ENCODE assay signal across 24 cellular contexts in the genomic region with DNA sequence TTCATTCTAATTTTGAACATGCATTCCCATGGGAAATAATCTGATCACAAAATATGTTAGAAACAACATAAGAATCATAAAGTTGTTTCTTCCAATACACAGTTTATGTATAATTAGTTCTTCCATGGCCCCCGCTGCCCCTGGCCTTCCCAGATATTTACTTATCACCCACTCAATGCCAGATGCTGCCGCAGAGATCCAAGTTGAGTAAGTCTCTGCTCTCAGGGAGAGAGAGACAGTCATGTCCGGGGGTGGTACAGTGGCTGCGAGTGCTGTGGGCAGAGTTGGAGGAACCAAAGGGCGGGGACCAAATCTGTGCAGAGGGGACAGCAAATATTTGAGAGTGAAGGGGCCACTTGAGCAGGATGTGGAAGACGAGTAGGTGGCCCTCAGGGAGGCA. TPM values are rescaled to one million over a fixed set of nuclear protein-coding genes. Genes with fewer than 3 reads are reported as not detected.
DNase-seq lines count a peak whose midpoint lies in the region; ATAC-seq and TF ChIP-seq lines count a peak whose summit lies in the region.
"Had no signal": no experiment of that assay in that cellular context is flagged by ENCODE, and none has a peak within 500 bp of the region (broad histone marks: within the 10 kb centered on the region; RNA-seq: fewer than 3 reads in every experiment).

No MANE protein-coding gene starts in this region.

- H3K79me1 ChIP-seq in IMR-90 (ENCODE audit: low read depth in 1 of 2, low read length in 2 of 2) = no peaks in the 10 kb centered on the region

- no peak overlapping the region for H3K27ac Mint-ChIP-seq in activated naive CD8-positive, alpha-beta T cell treated with anti-CD3 and anti-CD28 coated beads, Interleukin-2, amount 50 U/mL, for 24 hours
- H3K27ac Mint-ChIP-seq: activated CD8-positive, alpha-beta memory T cell treated with anti-CD3 and anti-CD28 coated beads, Interleukin-2, amount 10 ng/mL, durations not matched to agents 7 days and 5 days; activated naive CD8-positive, alpha-beta T cell treated with anti-CD3 and anti-CD28 coated beads for 36 hours; T-cell had no signal

- no peak overlapping the region for H3K4ac ChIP-seq in IMR-90 (ENCODE audit: low read depth, low read length)

- H3K4me1 Mint-ChIP-seq in activated naive CD8-positive, alpha-beta T cell treated with anti-CD3 and anti-CD28 coated beads, Interleukin-2, amount 50 U/mL, for 24 hours = no peaks in the 10 kb centered on the region
- H3K4me1 Mint-ChIP-seq: activated CD8-positive, alpha-beta memory T cell treated with anti-CD3 and anti-CD28 coated beads, Interleukin-2, amount 10 ng/mL, durations not matched to agents 7 days and 5 days had no signal

- peaks cover 2% of the 10 kb centered on the region; the same call in 1 of the 2 replicates for H3K4me1 ChIP-seq in IMR-90 (ENCODE audit: control insufficient read depth, insufficient read depth, low read length)
- peaks cover 14% of the 10 kb centered on the region for H3K4me1 ChIP-seq in osteoblast (ENCODE audit: insufficient read depth, low read length)
- no peaks in the 10 kb centered on the region for H3K4me1 ChIP-seq in gastrocnemius medialis
- H3K4me1 ChIP-seq: left ventricle myocardium inferior had no signal

- H3K9me1 ChIP-seq in IMR-90 (ENCODE audit: insufficient read depth, low read length) = 0 out of 2 replicates have a peak, but pooled peaks cover 5% of the 10 kb centered on the region

- H3K9ac ChIP-seq in IMR-90 (ENCODE audit: low read depth, low read length) = no peak overlapping the region
- H3K9ac ChIP-seq: parathyroid adenoma had no signal

- no peaks in the 10 kb centered on the region for H3K36me3 Mint-ChIP-seq in activated naive CD8-positive, alpha-beta T cell treated with anti-CD3 and anti-CD28 coated beads, Interleukin-2, amount 50 U/mL, for 24 hours (ENCODE audit: low read depth)
- H3K36me3 Mint-ChIP-seq: activated CD8-positive, alpha-beta memory T cell treated with anti-CD3 and anti-CD28 coated beads, Interleukin-2, amount 10 ng/mL, durations not matched to agents 7 days and 5 days; activated naive CD8-positive, alpha-beta T cell treated with anti-CD3 and anti-CD28 coated beads for 36 hours; T-cell had no signal

- dilution Hi-C loops in IMR-90 (cut with HindIII; ENCODE audit: low sequenced_read_pairs, unreplicated experiment) = no loop called here

- TF ChIP-seq CTCF in BJ (IDR thresholded peaks at IDR 0.05; ENCODE audit: insufficient read depth, low read depth, low read length) (no peak), IMR-90 (conservative IDR thresholded peaks at IDR 0.05; ENCODE audit: low read depth, low read length) (no peak), fibroblast of mammary gland (conservative IDR thresholded peaks at IDR 0.05; ENCODE audit: control insufficient read depth, insufficient read depth, low read depth, low read length) (no peak), osteoblast (IDR thresholded peaks at IDR 0.05; ENCODE audit: extremely low read depth, low read depth, low read length) (no peak), gastrocnemius medialis (IDR thresholded peaks at IDR 0.05 in 4 of 5, conservative IDR thresholded peaks at IDR 0.05 in 1 of 5) (no peak)

- H4K91ac ChIP-seq in IMR-90 (ENCODE audit: insufficient read depth, low read depth, low read length) = no peak overlapping the region

- intact Hi-C loops in IMR-90 (cut with micrococcal nuclease) (no loop called here), gastrocnemius medialis (cut with DNase I; ENCODE audit: low total_unique reads) (no loop called here)

- no peak overlapping the region for H3K4me2 ChIP-seq in IMR-90 (ENCODE audit: low read depth, low read length)
- peak overlapping the region; percentile 29 for H3K4me2 ChIP-seq in osteoblast (ENCODE audit: insufficient read depth, low read length)

- TF ChIP-seq RAD21 in IMR-90 (IDR thresholded peaks at IDR 0.05; ENCODE audit: low read length) = no peak

- no peak for TF ChIP-seq POLR2A in IMR-90 (IDR thresholded peaks at IDR 0.05; ENCODE audit: low read depth, low read length)
- no peak for TF ChIP-seq POLR2A in gastrocnemius medialis (IDR thresholded peaks at IDR 0.05)

- no peak overlapping the region for H4K5ac ChIP-seq in IMR-90 (ENCODE audit: low read depth, low read length)

- H3K9me3 ChIP-seq in IMR-90 (ENCODE audit: control insufficient read depth, insufficient read depth, low read length) = peaks cover 3% of the 10 kb centered on the region; the same call in 1 of the 2 replicates
- peaks cover 3% of the 10 kb centered on the region for H3K9me3 ChIP-seq in osteoblast (ENCODE audit: low read depth, low read length)
- no peaks in the 10 kb centered on the region for H3K9me3 ChIP-seq in gastrocnemius medialis
- H3K9me3 ChIP-seq: heart right ventricle, suprapubic skin had no signal

- DNase-seq in BJ (ENCODE audit: low read depth) (peak; percentile 26), IMR-90 (peak; percentile 41), fibroblast of mammary gland (ENCODE audit: low read depth) (peak; percentile 33), osteoblast (ENCODE audit: insufficient read length, low spot score, missing footprints) (peak; percentile 84), gastrocnemius medialis (no peak), DMS79 treated with DMSO at 0.1 percent for 48 hours (lab: John Stamatoyannopoulos, UW) (no peak)
- no peak for DNase-seq in activated naive CD8-positive, alpha-beta T cell treated with anti-CD3 and anti-CD28 coated beads, Interleukin-2, amount 50 U/mL, for 24 hours
- DNase-seq: activated CD4-positive, alpha-beta T cell treated with anti-CD3 and anti-CD28 coated beads for 4 hours; activated CD8-positive, alpha-beta memory T cell treated with anti-CD3 and anti-CD28 coated beads, Interleukin-2, amount 10 ng/mL, durations not matched to agents 7 days and 5 days; activated naive CD8-positive, alpha-beta T cell treated with anti-CD3 and anti-CD28 coated beads for 36 hours; heart right ventricle; KBM-7; left ventricle myocardium inferior; NCI-H1694 treated with DMSO at 0.1 percent for 48 hours; OCI-M1; SHP77; T-cell had no signal

- H3K23ac ChIP-seq in IMR-90 (ENCODE audit: low read depth, low read length) = no peak overlapping the region

- H3K27me3 ChIP-seq in BJ (ENCODE audit: control insufficient read depth, insufficient read depth, low read length) (peaks cover 10% of the 10 kb centered on the region), IMR-90 (ENCODE audit: control insufficient read depth, insufficient read depth, low read length) (peaks cover 49% of the 10 kb centered on the region), osteoblast (ENCODE audit: insufficient read depth, low read length) (peaks cover 28% of the 10 kb centered on the region), gastrocnemius medialis (peaks cover 8 to 23% (median 23%) of the 10 kb centered on the region in 3 donors)

- POLR2A ChIA-PET in BJ (lab: Charles Lee) (no interaction called here), IMR-90 (lab: Charles Lee; ENCODE audit: unreplicated experiment) (no interaction called here)

- H3K27ac ChIP-seq in IMR-90 (ENCODE audit: insufficient read depth, low read length) = no peak overlapping the region
- no peak overlapping the region for H3K27ac ChIP-seq in osteoblast (ENCODE audit: low read depth, low read length)
- H3K27ac ChIP-seq in gastrocnemius medialis = no peak overlapping the region
- H3K27ac ChIP-seq: heart right ventricle, left ventricle myocardium inferior, parathyroid adenoma, suprapubic skin had no signal

- no peak overlapping the region for H3K56ac ChIP-seq in IMR-90 (ENCODE audit: extremely low read depth, insufficient read depth, low read length)

- H3K27me3 Mint-ChIP-seq in activated naive CD8-positive, alpha-beta T cell treated with anti-CD3 and anti-CD28 coated beads, Interleukin-2, amount 50 U/mL, for 24 hours = peaks cover 11% of the 10 kb centered on the region

- ATAC-seq in IMR-90 (ENCODE audit: low read depth) = peak; percentile 60; the same call in 1 of the 2 replicates
- no peak for ATAC-seq in gastrocnemius medialis
- ATAC-seq in activated naive CD8-positive, alpha-beta T cell treated with anti-CD3 and anti-CD28 coated beads, Interleukin-2, amount 50 U/mL, for 24 hours = no peak
- no peak for ATAC-seq in HG03095 (IDR thresholded peaks at IDR 0.05; ENCODE audit: unreplicated experiment)
- ATAC-seq: activated CD8-positive, alpha-beta memory T cell treated with anti-CD3 and anti-CD28 coated beads, Interleukin-2, amount 10 ng/mL, durations not matched to agents 7 days and 5 days; GM12878; heart right ventricle; sciatic nerve; T-cell had no signal

- BruUV-seq in IMR-90 (replicated peaks; lab: Mats Ljungman, UMichigan) = no TSS peak

- H3K14ac ChIP-seq in IMR-90 (replicated peaks; ENCODE audit: low read depth, low read length) = no peak overlapping the region

- no peak overlapping the region for H2AFZ ChIP-seq in IMR-90 (replicated peaks; ENCODE audit: low read length, poor library complexity)
- no peak overlapping the region for H2AFZ ChIP-seq in osteoblast (ENCODE audit: low read length)
- H2AFZ ChIP-seq: parathyroid adenoma had no signal

- H3K4me3 ChIP-seq in BJ (ENCODE audit: low read depth, low read length) (no peak overlapping the region), IMR-90 (ENCODE audit: insufficient read depth, low read depth, low read length) (no peak overlapping the region), fibroblast of mammary gland (ENCODE audit: control insufficient read depth, low read depth, low read length) (no peak overlapping the region), osteoblast (ENCODE audit: insufficient read depth, low read length) (no peak overlapping the region), gastrocnemius medialis (no peak overlapping the region)
- H3K4me3 ChIP-seq: GM12878, heart right ventricle, left ventricle myocardium inferior, suprapubic skin had no signal

- H3K9me3 Mint-ChIP-seq in activated naive CD8-positive, alpha-beta T cell treated with anti-CD3 and anti-CD28 coated beads, Interleukin-2, amount 50 U/mL, for 24 hours = no peaks in the 10 kb centered on the region
- H3K9me3 Mint-ChIP-seq: T-cell had no signal

- H3K36me3 ChIP-seq in BJ (ENCODE audit: control insufficient read depth, insufficient read depth, low read length) = no peaks in the 10 kb centered on the region
- no peaks in the 10 kb centered on the region for H3K36me3 ChIP-seq in IMR-90 (ENCODE audit: control insufficient read depth, insufficient read depth, low read length)
- no peaks in the 10 kb centered on the region for H3K36me3 ChIP-seq in osteoblast (ENCODE audit: insufficient read depth, low read length)
- H3K36me3 ChIP-seq in gastrocnemius medialis = no peaks in the 10 kb centered on the region
- H3K36me3 ChIP-seq: heart right ventricle, left ventricle myocardium inferior, suprapubic skin had no signal

- no peak overlapping the region for H2BK120ac ChIP-seq in IMR-90 (ENCODE audit: low read depth, low read length)

- no peak overlapping the region for H4K8ac ChIP-seq in IMR-90 (ENCODE audit: low read depth in 2 of 2, low read length in 2 of 2)

- WGBS in IMR-90 (ENCODE audit: extremely low coverage in 2 of 2, insufficient read length in 1 of 2), 2 experiments = 28% methylated on average over 3 of the region's 6 CpGs; no CpG with 5 or more reads in 1 of the 2 experiments

- no peak overlapping the region for H3K4me3 Mint-ChIP-seq in activated naive CD8-positive, alpha-beta T cell treated with anti-CD3 and anti-CD28 coated beads, Interleukin-2, amount 50 U/mL, for 24 hours
- H3K4me3 Mint-ChIP-seq: activated CD8-positive, alpha-beta memory T cell treated with anti-CD3 and anti-CD28 coated beads, Interleukin-2, amount 10 ng/mL, durations not matched to agents 7 days and 5 days; activated naive CD8-positive, alpha-beta T cell treated with anti-CD3 and anti-CD28 coated beads for 36 hours; brain; T-cell had no signal

- CTCF ChIA-PET in BJ (lab: Yijun Ruan, JAX) = interaction anchor here (0.9 to 7.7 kb wide), 3 partner anchors 10 to 31 kb away, joined by 3 to 54 read pairs (median 7); no protein-coding TSS in a partner anchor
- CTCF ChIA-PET in IMR-90 (lab: Yijun Ruan, JAX) = no interaction called here

- no peak overlapping the region for H2AK5ac ChIP-seq in IMR-90 (ENCODE audit: low read depth, low read length)

- H2BK5ac ChIP-seq in IMR-90 (ENCODE audit: low read depth, low read length, poor library complexity, severe bottlenecking) = no peak overlapping the region

- no peak overlapping the region for H3K18ac ChIP-seq in IMR-90 (ENCODE audit: low read depth, low read length)

- H4K20me1 ChIP-seq in IMR-90 (ENCODE audit: insufficient read depth, low read length) (no peaks in the 10 kb centered on the region), osteoblast (ENCODE audit: insufficient read depth, low read length) (no peaks in the 10 kb centered on the region)

- no peak overlapping the region for H2BK15ac ChIP-seq in IMR-90 (ENCODE audit: low read depth, low read length)

- no peak overlapping the region for H2BK20ac ChIP-seq in IMR-90 (ENCODE audit: low read depth, low read length)

- in situ Hi-C loops in IMR-90 (cut with MboI; ENCODE audit: low sequenced_read_pairs) = no loop called here
- in situ Hi-C loops in gastrocnemius medialis (cut with MboI; ENCODE audit: low sequenced_read_pairs in 4 of 4) = no loop called here

- H3K79me2 ChIP-seq in osteoblast (ENCODE audit: insufficient read depth, low read length) = no peaks in the 10 kb centered on the region
- H3K79me2 ChIP-seq: parathyroid adenoma had no signal

- H2AK9ac ChIP-seq in IMR-90 (replicated peaks; ENCODE audit: low read depth, low read length, poor library complexity) = no peak overlapping the region

RNA-seq across cellular contexts. Expression of a gene that starts 37.1 kb away (rescaled TPM):
- polyA plus RNA-seq in BJ (2011; rRNA removed) (0.29 and 0.48 TPM in 2 replicates), IMR-90 (2012; rRNA removed) (not detected in 2 replicates)
- 0.41 and 0.66 TPM in 2 replicates for polyA minus RNA-seq in BJ (2011; rRNA and poly(A)+ RNA removed)
- total RNA-seq in IMR-90 (2012; rRNA removed) (not detected in 2 replicates), osteoblast (not detected in 2 replicates), gastrocnemius medialis (not detected)
- polyA plus RNA-seq in IMR-90 (2012; cell fraction: cytosol; rRNA removed) = 0.02 TPM in 1 of 2 replicates, not detected in the other
- 0.02 TPM in 1 of 2 replicates, not detected in the other for polyA plus RNA-seq in IMR-90 (2012; cell fraction: nucleus; rRNA removed; ENCODE audit: low replicate concordance)
- total RNA-seq: activated CD8-positive, alpha-beta memory T cell treated with anti-CD3 and anti-CD28 coated beads, Interleukin-2, amount 10 ng/mL, durations not matched to agents 7 days and 5 days; activated naive CD8-positive, alpha-beta T cell treated with anti-CD3 and anti-CD28 coated beads for 36 hours; H4; left ventricle myocardium inferior had no signal
- polyA plus RNA-seq: GM12878 had no signal

Comparison
In these comparisons a context has a peak if more than half of its experiments do, and no peak if none do; other contexts are left out.
1. DNase-seq: peak in BJ (single experiment), IMR-90 (single experiment), fibroblast of mammary gland (single experiment) and osteoblast (single experiment); none in gastrocnemius medialis (0 of 2), DMS79 treated with DMSO at 0.1 percent for 48 hours (single experiment) and activated naive CD8-positive, alpha-beta T cell treated with anti-CD3 and anti-CD28 coated beads, Interleukin-2, amount 50 U/mL, for 24 hours (single experiment).